In the genomic region with DNA sequence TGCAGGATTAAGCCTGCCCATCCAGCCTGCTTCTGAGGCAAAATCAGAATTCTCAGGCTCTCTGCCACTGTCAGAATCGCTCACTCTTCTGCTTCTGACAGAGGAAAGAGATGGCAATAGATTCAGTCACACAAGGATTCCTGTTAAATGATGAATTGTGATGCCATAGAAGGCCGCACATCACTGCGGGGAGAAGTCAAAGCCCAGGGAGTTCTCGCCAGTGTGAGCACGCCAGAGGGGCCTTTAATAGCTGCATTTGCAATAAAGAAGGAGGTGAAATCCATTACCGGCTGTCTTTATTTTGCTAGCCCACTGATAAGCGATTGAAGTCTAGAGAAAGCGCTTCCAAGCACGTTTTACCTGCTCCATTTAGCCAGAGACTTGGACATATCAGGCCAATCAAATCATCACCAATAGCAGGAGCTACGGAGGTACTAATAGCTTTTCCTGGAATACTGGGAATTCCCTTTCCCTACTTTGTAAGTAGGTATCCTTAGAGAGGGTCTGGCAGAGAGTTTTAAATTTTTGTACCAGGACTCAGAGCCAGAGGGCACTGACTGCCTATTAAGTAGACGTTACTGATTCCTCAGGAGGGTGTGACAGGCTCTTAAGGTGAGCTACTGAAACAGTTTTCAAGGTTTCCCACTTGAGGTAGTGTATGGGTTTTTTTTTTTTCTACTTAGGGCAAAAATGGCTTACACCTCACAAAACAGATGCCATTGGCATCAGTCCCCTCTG, we compare ENCODE assay signal across 17 cellular contexts. TPM values are rescaled to one million over a fixed set of nuclear protein-coding genes. Genes with fewer than 3 reads are reported as not detected.
DNase-seq lines count a peak whose midpoint lies in the region; ATAC-seq and TF ChIP-seq lines count a peak whose summit lies in the region.
"Had no signal": no experiment of that assay in that cellular context is flagged by ENCODE, and none has a peak within 500 bp of the region (broad histone marks: within the 10 kb centered on the region; RNA-seq: fewer than 3 reads in every experiment).

No MANE protein-coding gene starts in this region.

- no peak for ATAC-seq in GM21717 (IDR thresholded peaks at IDR 0.05; ENCODE audit: unreplicated experiment)

- H3K4me2 ChIP-seq in hepatocyte = no peak overlapping the region

- H3K4me1 ChIP-seq in hepatocyte (ENCODE audit: insufficient read depth) = peaks cover 5% of the 10 kb centered on the region
- no peaks in the 10 kb centered on the region for H3K4me1 ChIP-seq in ovary (ENCODE audit: insufficient read depth)

- H3K9me3 Mint-ChIP-seq in activated T-cell treated with anti-CD3 and anti-CD28 coated beads, Interleukin-2, amount 50 U/mL, for 24 hours = no peaks in the 10 kb centered on the region
- no peaks in the 10 kb centered on the region for H3K9me3 Mint-ChIP-seq in type B pancreatic cell
- H3K9me3 Mint-ChIP-seq: H9 had no signal

- no peak for TF ChIP-seq POLR2A in ovary (IDR thresholded peaks at IDR 0.05)

- intact Hi-C loops in ovary (cut with DNase I) = loop anchor here in 2 of 4 donors (5.0 to 10.0 kb wide), 2 partner anchors 603 to 926 kb away; no protein-coding TSS in a partner anchor

- no peaks in the 10 kb centered on the region for H3K27me3 Mint-ChIP-seq in activated T-cell treated with anti-CD3 and anti-CD28 coated beads, Interleukin-2, amount 50 U/mL, for 24 hours
- no peaks in the 10 kb centered on the region for H3K27me3 Mint-ChIP-seq in type B pancreatic cell
- H3K27me3 Mint-ChIP-seq: activated CD4-positive, alpha-beta T cell treated with anti-CD3 and anti-CD28 coated beads for 36 hours had no signal

- TF ChIP-seq CTCF in hepatocyte (IDR thresholded peaks at IDR 0.05; ENCODE audit: poor library complexity) = peak; percentile 11
- no peak for TF ChIP-seq CTCF in type B pancreatic cell (conservative IDR thresholded peaks at IDR 0.05)
- TF ChIP-seq CTCF in ovary (IDR thresholded peaks at IDR 0.05) = no peak

- H3K9me3 ChIP-seq in hepatocyte (ENCODE audit: low read depth) (no peaks in the 10 kb centered on the region), ovary (no peaks in the 10 kb centered on the region)
- H3K9me3 ChIP-seq: Caco-2 had no signal

- H3K79me2 ChIP-seq in hepatocyte = no peaks in the 10 kb centered on the region

- no peak for DNase-seq in activated T-cell treated with anti-CD3 and anti-CD28 coated beads, Interleukin-2, amount 50 U/mL, for 24 hours
- DNase-seq in activated T-cell treated with anti-CD3 and anti-CD28 coated beads, Interleukin-2, amount 50 U/mL, for 1 hour = no peak
- DNase-seq in NCI-H69 (lab: John Stamatoyannopoulos, UW) (peak; percentile 19), hepatocyte (ENCODE audit: low spot score) (no peak), type B pancreatic cell (ENCODE audit: extremely low spot score, unreplicated experiment) (no peak), ovary (no peak), AML-193 (lab: John Stamatoyannopoulos, UW) (no peak)
- DNase-seq: Caco-2, H9, KBM-7, NCI-H1105 treated with DMSO at 0.1 percent for 48 hours, SHP77 treated with DMSO at 0.1 percent for 48 hours, substantia nigra, T-helper 9 cell had no signal

- H3K27ac Mint-ChIP-seq in activated T-cell treated with anti-CD3 and anti-CD28 coated beads, Interleukin-2, amount 50 U/mL, for 24 hours = peak overlapping the region; percentile 96
- H3K27ac Mint-ChIP-seq in type B pancreatic cell = peak overlapping the region; percentile 93
- H3K27ac Mint-ChIP-seq: H9 had no signal

- H3K4me3 Mint-ChIP-seq in activated T-cell treated with anti-CD3 and anti-CD28 coated beads, Interleukin-2, amount 50 U/mL, for 24 hours = no peak overlapping the region
- H3K4me3 Mint-ChIP-seq in type B pancreatic cell = peak overlapping the region; percentile 25
- H3K4me3 Mint-ChIP-seq: activated CD4-positive, alpha-beta T cell treated with anti-CD3 and anti-CD28 coated beads for 36 hours; H9 had no signal

- 54% methylated on average over 11 of the region's 11 CpGs for WGBS in hepatocyte (ENCODE audit: low lambda C conversion rate, missing lambda C conversion rate)
- 91 to 95% (median 95%) methylated on average over 11 of the region's 11 CpGs for WGBS in ovary, 3 donors

- no peaks in the 10 kb centered on the region for H3K36me3 Mint-ChIP-seq in activated T-cell treated with anti-CD3 and anti-CD28 coated beads, Interleukin-2, amount 50 U/mL, for 24 hours (ENCODE audit: low read depth)
- H3K36me3 Mint-ChIP-seq in type B pancreatic cell = no peaks in the 10 kb centered on the region

- H4K20me1 ChIP-seq in hepatocyte (ENCODE audit: insufficient read depth, poor library complexity, severe bottlenecking) = no peaks in the 10 kb centered on the region

- H3K27ac ChIP-seq in hepatocyte (no peak overlapping the region), ovary (no peak overlapping the region)
- H3K27ac ChIP-seq: cardiac muscle cell had no signal

- no peaks in the 10 kb centered on the region for H3K27me3 ChIP-seq in hepatocyte
- H3K27me3 ChIP-seq in ovary = no peaks in the 10 kb centered on the region

- no peak for TF ChIP-seq EP300 in ovary (IDR thresholded peaks at IDR 0.05)

- H3K4me3 ChIP-seq in hepatocyte = no peak overlapping the region
- H3K4me3 ChIP-seq in ovary = no peak overlapping the region
- H3K4me3 ChIP-seq: cardiac muscle cell had no signal

- no peak overlapping the region for H2AFZ ChIP-seq in hepatocyte

- H3K36me3 ChIP-seq in hepatocyte (replicated peaks; ENCODE audit: insufficient read depth, low read depth) (no peaks in the 10 kb centered on the region), ovary (no peaks in the 10 kb centered on the region)
- H3K36me3 ChIP-seq: cardiac muscle cell had no signal

- peaks cover 51% of the 10 kb centered on the region for H3K4me1 Mint-ChIP-seq in activated T-cell treated with anti-CD3 and anti-CD28 coated beads, Interleukin-2, amount 50 U/mL, for 24 hours (ENCODE audit: low read depth)
- H3K4me1 Mint-ChIP-seq in type B pancreatic cell (ENCODE audit: unreplicated experiment) = peaks cover 36% of the 10 kb centered on the region

- no peaks in the 10 kb centered on the region for H3K9me2 ChIP-seq in hepatocyte (replicated peaks; ENCODE audit: insufficient read depth)

RNA-seq across cellular contexts. Expression of a gene that starts 10.1 kb away (rescaled TPM):
- total RNA-seq in hepatocyte = 22.8 and 22.9 TPM in 2 replicates
- 12.2 and 12.8 TPM in 2 replicates for polyA plus RNA-seq in hepatocyte
- total RNA-seq in type B pancreatic cell (ENCODE audit: low replicate concordance) = 22.2 and 38.1 TPM in 2 replicates
- 10 to 100 TPM in 4 of 7 donors, 1 to 10 TPM in 3; 5.5 to 26.3 (median 10.8) TPM for total RNA-seq in ovary
- 10 to 100 TPM in 1 of 2 donors, 1 to 10 TPM in 1; 4.8 to 15.4 TPM for polyA plus RNA-seq in ovary
